8 cellular contexts compared by ENCODE assay signal in the genomic region with DNA sequence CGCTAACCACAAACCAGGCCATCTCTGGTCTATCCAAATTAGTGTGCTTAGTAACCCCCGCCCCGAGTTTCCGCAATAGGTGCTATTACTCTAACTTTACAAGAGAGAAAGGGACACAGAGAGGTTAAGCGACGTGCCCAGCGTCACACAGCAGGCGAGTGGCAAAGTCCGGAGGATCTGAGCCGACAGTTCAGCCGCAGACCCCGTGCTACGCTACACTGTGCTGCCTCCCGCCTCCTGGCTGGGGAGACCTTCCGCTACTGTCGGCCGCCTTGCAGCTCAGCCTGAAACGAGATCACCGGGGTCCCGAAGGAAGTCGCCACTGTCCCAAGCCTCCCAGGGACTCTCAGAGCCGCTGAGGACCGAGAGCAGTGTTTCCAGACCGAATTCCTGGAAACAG. TPM values are rescaled to one million over a fixed set of nuclear protein-coding genes. Genes with fewer than 3 reads are reported as not detected.
A peak's percentile ranks its signal among the peaks of the same experiment; 100 is the strongest.
DNase-seq lines count a peak whose midpoint lies in the region; ATAC-seq and TF ChIP-seq lines count a peak whose summit lies in the region.

No MANE protein-coding gene starts in this region.

- no peaks in the 10 kb centered on the region for H4K20me1 ChIP-seq in GM23248 (ENCODE audit: insufficient read depth)

- ATAC-seq in T-helper 17 cell, result no peak
- ATAC-seq in HG03469 (IDR thresholded peaks at IDR 0.05; ENCODE audit: unreplicated experiment), result no peak

- H3K27ac Mint-ChIP-seq in T-helper 17 cell, result peak overlapping the region; percentile 79
- peak overlapping the region; percentile 8 for H3K27ac Mint-ChIP-seq in glutamatergic neuron (ENCODE audit: unreplicated experiment)

- peak overlapping the region; percentile 89 for H3K4me3 Mint-ChIP-seq in T-helper 17 cell
- H3K4me3 Mint-ChIP-seq in glutamatergic neuron (ENCODE audit: unreplicated experiment), result peak overlapping the region; percentile 91

- H3K9me3 Mint-ChIP-seq in glutamatergic neuron (ENCODE audit: unreplicated experiment), result peaks cover 13% of the 10 kb centered on the region

- H3K9me3 ChIP-seq in GM23248 (ENCODE audit: low read depth), result no peaks in the 10 kb centered on the region
- H3K9me3 ChIP-seq in T-helper 17 cell (ENCODE audit: control insufficient read depth, low read length, poor library complexity, severe bottlenecking), result no peaks in the 10 kb centered on the region

- H3K4me1 ChIP-seq in GM23248 (ENCODE audit: insufficient read depth), result no peaks in the 10 kb centered on the region; the same call in 1 of the 2 replicates

- no peak for TF ChIP-seq CTCF in glutamatergic neuron (IDR thresholded peaks at IDR 0.05; ENCODE audit: partially characterized antibody, unreplicated experiment)

- H2AFZ ChIP-seq in GM23248, result no peak overlapping the region

- no peaks in the 10 kb centered on the region for H3K27me3 ChIP-seq in GM23248 (replicated peaks; ENCODE audit: insufficient read depth)

- H3K27ac ChIP-seq in GM23248, result no peak overlapping the region; the same call in 1 of the 2 replicates

- in situ Hi-C loops in GM23248 (cut with MboI), result no loop called here

- H3K4me1 Mint-ChIP-seq in T-helper 17 cell (peaks cover 26% of the 10 kb centered on the region), glutamatergic neuron (ENCODE audit: low read depth, unreplicated experiment) (peaks cover 16% of the 10 kb centered on the region)

- H3K79me2 ChIP-seq in GM23248 (ENCODE audit: insufficient read depth), result peaks cover 39% of the 10 kb centered on the region

- 13 to 14% methylated on average over 22 of the region's 24 CpGs for WGBS in GM23248 (ENCODE audit: low coverage in 1 of 2, low lambda C conversion rate in 2 of 2, missing lambda C conversion rate in 2 of 2), 2 experiments

- H3K4me3 ChIP-seq in GM23248 (peak overlapping the region; percentile 88), skeletal muscle cell (ENCODE audit: low read depth, low read length) (peak overlapping the region; percentile 97)

- DNase-seq in GM23248 (peak; percentile 28), T-helper 17 cell (peak in 1 of 3 donors; percentile 5), glutamatergic neuron (no peak), skeletal muscle cell (ENCODE audit: low read depth) (no peak), DMS153 treated with DMSO at 0.1 percent for 48 hours (lab: John Stamatoyannopoulos, UW; ENCODE audit: unreplicated experiment) (no peak), retina (no peak), NCI-H226 (no peak)

- peak overlapping the region; percentile 84 for H3K9ac ChIP-seq in GM23248

- peaks cover 2% of the 10 kb centered on the region for H3K36me3 Mint-ChIP-seq in T-helper 17 cell (ENCODE audit: low read depth)
- no peaks in the 10 kb centered on the region for H3K36me3 Mint-ChIP-seq in glutamatergic neuron (ENCODE audit: unreplicated experiment)

- H3K9me2 ChIP-seq in GM23248 (ENCODE audit: insufficient read depth), result no peaks in the 10 kb centered on the region

- H3K4me2 ChIP-seq in GM23248 (ENCODE audit: unreplicated experiment), result peak overlapping the region; percentile 90

- no peaks in the 10 kb centered on the region for H3K36me3 ChIP-seq in GM23248 (ENCODE audit: low read depth)

- no peaks in the 10 kb centered on the region for H3K27me3 Mint-ChIP-seq in T-helper 17 cell
- H3K27me3 Mint-ChIP-seq in glutamatergic neuron (ENCODE audit: unreplicated experiment), result peaks cover 4% of the 10 kb centered on the region

- peaks cover 4% of the 10 kb centered on the region; the same call in 1 of the 2 replicates for H3F3A ChIP-seq in GM23248 (ENCODE audit: insufficient read depth)

RNA-seq across cellular contexts. Expression of a gene that starts 0.8 kb away (rescaled TPM):
- total RNA-seq in GM23248 (2014; rRNA removed; shearing (Covaris generic)), result 44.4 and 44.7 TPM in 2 replicates
- polyA plus RNA-seq in GM23248 (2016; fragmentation: Nextera tagmentation; extraction: Ambion mirVana), result 24.8 and 25.4 TPM in 2 replicates
- total RNA-seq in T-helper 17 cell (10 to 100 TPM; 88.2 to 89.4 TPM), glutamatergic neuron (ENCODE audit: unreplicated experiment) (108 TPM)

RNA-seq across cellular contexts. Expression of a gene that starts 27.1 kb away (rescaled TPM):
- total RNA-seq in GM23248 (2014; rRNA removed; shearing (Covaris generic)), result 35.0 and 45.9 TPM in 2 replicates
- 3.5 and 3.8 TPM in 2 replicates for polyA plus RNA-seq in GM23248 (2016; fragmentation: Nextera tagmentation; extraction: Ambion mirVana)
- 10 to 100 TPM; 55.8 to 56.4 TPM for total RNA-seq in T-helper 17 cell
- 10.5 TPM for total RNA-seq in glutamatergic neuron (ENCODE audit: unreplicated experiment)

RNA-seq across cellular contexts. Expression of a gene that starts 44.1 kb away (rescaled TPM):
- total RNA-seq in GM23248 (2014; rRNA removed; shearing (Covaris generic)), result 10.6 and 12.2 TPM in 2 replicates
- polyA plus RNA-seq in GM23248 (2016; fragmentation: Nextera tagmentation; extraction: Ambion mirVana), result 6.4 and 7.5 TPM in 2 replicates
- 1 to 10 TPM; 3.2 to 3.4 TPM for total RNA-seq in T-helper 17 cell
- total RNA-seq in glutamatergic neuron (ENCODE audit: unreplicated experiment), result 28.0 TPM

RNA-seq across cellular contexts. Expression of a gene that starts 52.6 kb away (rescaled TPM):
- total RNA-seq in GM23248 (2014; rRNA removed; shearing (Covaris generic)), result not detected in 2 replicates
- not detected in 2 replicates for polyA plus RNA-seq in GM23248 (2016; fragmentation: Nextera tagmentation; extraction: Ambion mirVana)
- not detected for total RNA-seq in T-helper 17 cell
- total RNA-seq in glutamatergic neuron (ENCODE audit: unreplicated experiment), result 20.7 TPM
